ENCODE assay signal across 12 cellular contexts in genomic region chr19:19217110-19217509, GRCh38. TPM values are rescaled to one million over a fixed set of nuclear protein-coding genes. Genes with fewer than 3 reads are reported as not detected.
A peak's percentile ranks its signal among the peaks of the same experiment; 100 is the strongest.
DNase-seq lines count a peak whose midpoint lies in the region; TF ChIP-seq lines count a peak whose summit lies in the region.
"Had no signal": no experiment of that assay in that cellular context is flagged by ENCODE, and none has a peak within 500 bp of the region (broad histone marks: within the 10 kb centered on the region; RNA-seq: fewer than 3 reads in every experiment).

No MANE protein-coding gene starts in this region.

- no peak for TF ChIP-seq CTCF in fibroblast of the aortic adventitia (IDR thresholded peaks at IDR 0.05; ENCODE audit: insufficient read depth, low read length)
- no peak for TF ChIP-seq CTCF in esophagus squamous epithelium (IDR thresholded peaks at IDR 0.05)
- no peak for TF ChIP-seq CTCF in ascending aorta (IDR thresholded peaks at IDR 0.05)

- no peaks in the 10 kb centered on the region for H3K4me1 ChIP-seq in esophagus squamous epithelium
- H3K4me1 ChIP-seq in ascending aorta = no peaks in the 10 kb centered on the region
- H3K4me1 ChIP-seq: SJCRH30, testis had no signal

- H3K9me3 ChIP-seq in esophagus squamous epithelium (no peaks in the 10 kb centered on the region), ascending aorta (no peaks in the 10 kb centered on the region)
- H3K9me3 ChIP-seq: SJCRH30, testis had no signal

- H3K27ac ChIP-seq in esophagus squamous epithelium (no peak overlapping the region), ascending aorta (no peak overlapping the region)
- H3K27ac ChIP-seq: SJCRH30, testis had no signal

- H3K4me3 ChIP-seq in fibroblast of the aortic adventitia (ENCODE audit: low read depth, low read length) = no peak overlapping the region
- no peak overlapping the region for H3K4me3 ChIP-seq in esophagus squamous epithelium
- H3K4me3 ChIP-seq in ascending aorta = no peak overlapping the region
- H3K4me3 ChIP-seq: SJCRH30, testis had no signal

- 48 to 62% methylated on average over 4 of the region's 4 CpGs for whole genome bisulfite sequencing in esophagus squamous epithelium, 2 donors

- no peak for TF ChIP-seq POLR2A in esophagus squamous epithelium (IDR thresholded peaks at IDR 0.05)

- DNase-seq in COLO668 (lab: John Stamatoyannopoulos, UW; ENCODE audit: unreplicated experiment) (peak; percentile 8), HT1080 (ENCODE audit: low read depth) (peak; percentile 67), RPMI7951 (ENCODE audit: low read depth) (peak; percentile 65), fibroblast of the aortic adventitia (ENCODE audit: low read depth) (peak; percentile 30), esophagus squamous epithelium (lab: John Stamatoyannopoulos, UW) (no peak), Ammon's horn (ENCODE audit: low spot score) (no peak), ascending aorta (ENCODE audit: low spot score in 2 of 2) (no peak)
- DNase-seq in stimulated activated CD8-positive, alpha-beta memory T cell treated with anti-CD3 and anti-CD28 coated beads, Interleukin-4, amount 100 ng/mL, for 48 hours = no peak
- DNase-seq: naive thymus-derived CD8-positive, alpha-beta T cell; stimulated activated CD4-positive, alpha-beta T cell treated with anti-CD3 and anti-CD28 coated beads, Interleukin-1b, Interleukin-23, amount 100 ng/mL, for 48 hours; testis had no signal

- intact Hi-C loops in esophagus squamous epithelium (cut with DNase I) (no loop called here), ascending aorta (cut with DNase I) (no loop called here)

- H3K27me3 ChIP-seq in esophagus squamous epithelium = peaks cover 0 to 77% (median 6%) of the 10 kb centered on the region in 4 donors
- peaks cover 3% of the 10 kb centered on the region for H3K27me3 ChIP-seq in ascending aorta
- H3K27me3 ChIP-seq: SJCRH30, testis had no signal

- H3K36me3 ChIP-seq in esophagus squamous epithelium (no peaks in the 10 kb centered on the region), ascending aorta (no peaks in the 10 kb centered on the region)
- H3K36me3 ChIP-seq: SJCRH30 had no signal

RNA-seq across cellular contexts. Expression of gene NCAN, which starts 5.4 kb away (rescaled TPM):
- 0.03 TPM in 1 of 2 replicates, not detected in the other for total RNA-seq in HT1080 (2014; rRNA removed; shearing (Covaris generic))
- polyA plus RNA-seq in HT1080 (2015; cell fraction: cytosol; rRNA removed) = not detected in 2 replicates
- 0.05 TPM in 1 of 2 replicates, not detected in the other for polyA plus RNA-seq in HT1080 (2015; cell fraction: nucleus; rRNA removed)
- 0.12 TPM in 1 of 2 replicates, not detected in the other for total RNA-seq in RPMI7951 (2014; rRNA removed; shearing (Covaris generic))
- total RNA-seq in fibroblast of the aortic adventitia (ENCODE audit: low replicate concordance) (not detected in 2 replicates), esophagus squamous epithelium (not detected), ascending aorta (not detected)
- total RNA-seq: naive thymus-derived CD8-positive, alpha-beta T cell; SJCRH30 had no signal
- polyA plus RNA-seq: naive thymus-derived CD8-positive, alpha-beta T cell had no signal

RNA-seq across cellular contexts. Expression of gene NR2C2AP, which starts 13.9 kb away (rescaled TPM):
- total RNA-seq in HT1080 (2014; rRNA removed; shearing (Covaris generic)) = 25.4 and 27.3 TPM in 2 replicates
- 19.5 and 22.0 TPM in 2 replicates for polyA plus RNA-seq in HT1080 (2015; cell fraction: cytosol; rRNA removed)
- polyA plus RNA-seq in HT1080 (2015; cell fraction: nucleus; rRNA removed) = 25.8 and 29.7 TPM in 2 replicates
- total RNA-seq in RPMI7951 (2014; rRNA removed; shearing (Covaris generic)) = 20.4 and 31.0 TPM in 2 replicates
- total RNA-seq in fibroblast of the aortic adventitia (ENCODE audit: low replicate concordance) = 3.4 and 17.8 TPM in 2 replicates
- total RNA-seq in esophagus squamous epithelium = 10 to 100 TPM in 3 of 4 donors, 1 to 10 TPM in 1; 8.8 to 22.9 (median 13.0) TPM
- 16.5 TPM for total RNA-seq in ascending aorta

RNA-seq across cellular contexts. Expression of gene RFXANK, which starts 25.1 kb away (rescaled TPM):
- total RNA-seq in HT1080 (2014; rRNA removed; shearing (Covaris generic)) = 80.2 and 103 TPM in 2 replicates
- 37.0 and 39.6 TPM in 2 replicates for polyA plus RNA-seq in HT1080 (2015; cell fraction: cytosol; rRNA removed)
- polyA plus RNA-seq in HT1080 (2015; cell fraction: nucleus; rRNA removed) = 63.2 and 70.4 TPM in 2 replicates
- 91.3 and 108 TPM in 2 replicates for total RNA-seq in RPMI7951 (2014; rRNA removed; shearing (Covaris generic))
- 38.0 and 61.2 TPM in 2 replicates for total RNA-seq in fibroblast of the aortic adventitia (ENCODE audit: low replicate concordance)
- 10 to 100 TPM; 25.2 to 48.0 (median 32.1) TPM for total RNA-seq in esophagus squamous epithelium
- 20.2 TPM for total RNA-seq in ascending aorta

RNA-seq across cellular contexts. Expression of gene BORCS8, which starts 25.2 kb away (rescaled TPM):
- 34.6 and 44.1 TPM in 2 replicates for total RNA-seq in HT1080 (2014; rRNA removed; shearing (Covaris generic))
- polyA plus RNA-seq in HT1080 (2015; cell fraction: cytosol; rRNA removed) = 25.8 and 31.2 TPM in 2 replicates
- 16.8 and 18.5 TPM in 2 replicates for polyA plus RNA-seq in HT1080 (2015; cell fraction: nucleus; rRNA removed)
- total RNA-seq in RPMI7951 (2014; rRNA removed; shearing (Covaris generic)) = 10.3 and 18.4 TPM in 2 replicates
- total RNA-seq in fibroblast of the aortic adventitia (ENCODE audit: low replicate concordance) (3.5 and 13.8 TPM in 2 replicates), esophagus squamous epithelium (10 to 100 TPM in 3 of 4 donors, 1 to 10 TPM in 1; 8.8 to 15.4 (median 10.9) TPM), ascending aorta (26.9 TPM)

RNA-seq across cellular contexts. Expression of gene MEF2B, which starts 47.0 kb away (rescaled TPM):
- total RNA-seq in HT1080 (2014; rRNA removed; shearing (Covaris generic)) = not detected in 2 replicates
- 0.05 and 0.10 TPM in 2 replicates for polyA plus RNA-seq in HT1080 (2015; cell fraction: cytosol; rRNA removed)
- 0.56 and 0.88 TPM in 2 replicates for polyA plus RNA-seq in HT1080 (2015; cell fraction: nucleus; rRNA removed)
- total RNA-seq in RPMI7951 (2014; rRNA removed; shearing (Covaris generic)) = not detected in 2 replicates
- total RNA-seq in fibroblast of the aortic adventitia (ENCODE audit: low replicate concordance) (0.27 TPM in 1 of 2 replicates, not detected in the other), esophagus squamous epithelium (under 1 TPM in 1 of 4 donors, not detected in 3; 0.70 TPM), ascending aorta (not detected)
- total RNA-seq: SJCRH30 had no signal

Comparison
In these comparisons a context has a peak if more than half of its experiments do, and no peak if none do; other contexts are left out.
1. DNase-seq: peak in COLO668 (single experiment), HT1080 (single experiment), RPMI7951 (single experiment) and fibroblast of the aortic adventitia (single experiment); none in stimulated activated CD8-positive, alpha-beta memory T cell treated with anti-CD3 and anti-CD28 coated beads, Interleukin-4, amount 100 ng/mL, for 48 hours (single experiment), esophagus squamous epithelium (single experiment), Ammon's horn (single experiment) and ascending aorta (0 of 2).